In genomic region chr9:34610434-34611206, GRCh38 we compare ENCODE assay signal across 2 cellular contexts.
TF ChIP-seq lines count a peak whose summit lies in the region.

No MANE protein-coding gene starts in this region.

TF ChIP-seq in A549, 52 proteins besides CTCF, POLR2A, EP300 and RAD21:
- TF ChIP-seq ZSCAN20 (CRISPR knock-in tag; IDR thresholded peaks at IDR 0.05) (no peak), FOXS1 (CRISPR knock-in tag; IDR thresholded peaks at IDR 0.05) (no peak), ZNF302 (CRISPR knock-in tag; IDR thresholded peaks at IDR 0.05) (no peak)
TF ChIP-seq in A549: peak in this region for 0.

TF ChIP-seq in HepG2, 621 proteins besides CTCF, POLR2A, EP300 and RAD21:
- TF ChIP-seq ZNF605 (CRISPR knock-in tag; IDR thresholded peaks at IDR 0.05) (no peak), ZNF274 (CRISPR knock-in tag; IDR thresholded peaks at IDR 0.05) (peak; percentile 23; the same call in 1 of the 2 replicates), ZNF646 (CRISPR knock-in tag; IDR thresholded peaks at IDR 0.05) (no peak), AGO2 (optimal IDR thresholded peaks at IDR 0.05; ENCODE audit: low read depth, low read length) (peak; percentile 65), SRF (IDR thresholded peaks at IDR 0.05; ENCODE audit: low read depth, low read length) (peak; percentile 75; the same call in 1 of the 2 replicates), ZBTB38 (CRISPR knock-in tag; IDR thresholded peaks at IDR 0.05) (0 out of 2 replicates have a peak, but pooled peaks have one; percentile 41)
